ENCODE assay signal across 1 cellular context in the genomic region with DNA sequence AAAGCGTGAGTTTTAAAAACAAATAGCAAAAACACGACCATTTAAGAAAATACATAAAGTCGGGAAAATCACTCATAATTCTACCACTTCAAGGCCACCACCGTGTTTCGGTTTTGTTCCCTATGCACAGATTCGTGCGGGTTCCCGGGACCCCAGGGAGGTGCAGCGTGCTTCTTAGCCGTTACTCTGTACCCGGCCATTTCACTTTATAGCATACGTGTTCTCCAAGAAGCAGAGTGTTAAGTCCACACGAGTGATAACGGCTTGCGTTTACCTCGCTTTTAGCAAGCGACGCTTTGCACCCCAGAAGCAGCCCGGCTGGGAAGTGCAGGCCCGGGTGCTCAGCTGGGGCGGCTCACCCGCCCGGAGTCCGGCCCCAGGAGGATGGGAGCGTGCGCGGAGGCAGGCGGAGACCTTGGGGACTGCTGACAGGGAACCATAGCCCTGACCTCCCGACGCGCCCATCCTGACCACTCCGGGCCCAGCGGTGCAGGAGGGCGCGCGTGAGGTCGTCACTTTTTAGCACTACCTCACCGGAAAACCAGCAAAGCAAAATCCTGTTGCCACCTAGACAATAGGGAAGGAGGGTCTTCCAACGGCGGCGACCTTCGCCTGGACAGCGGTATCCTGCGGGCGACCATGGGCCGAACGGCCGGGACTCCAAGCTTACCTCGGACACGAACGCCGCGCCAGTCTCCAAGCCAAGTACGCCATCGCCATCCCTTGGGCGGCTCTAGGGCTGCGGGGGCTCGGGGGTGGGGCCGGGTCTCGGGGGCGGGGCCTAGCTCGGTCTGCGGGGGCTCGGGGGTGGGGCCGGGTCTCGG.
TF ChIP-seq lines count a peak whose summit lies in the region.

A gene with protein sequence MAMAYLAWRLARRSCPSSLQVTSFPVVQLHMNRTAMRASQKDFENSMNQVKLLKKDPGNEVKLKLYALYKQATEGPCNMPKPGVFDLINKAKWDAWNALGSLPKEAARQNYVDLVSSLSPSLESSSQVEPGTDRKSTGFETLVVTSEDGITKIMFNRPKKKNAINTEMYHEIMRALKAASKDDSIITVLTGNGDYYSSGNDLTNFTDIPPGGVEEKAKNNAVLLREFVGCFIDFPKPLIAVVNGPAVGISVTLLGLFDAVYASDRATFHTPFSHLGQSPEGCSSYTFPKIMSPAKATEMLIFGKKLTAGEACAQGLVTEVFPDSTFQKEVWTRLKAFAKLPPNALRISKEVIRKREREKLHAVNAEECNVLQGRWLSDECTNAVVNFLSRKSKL (minus strand): TSS at position 735 of the 824 bp plus-strand sequence. CDS start 15 bp downstream, at position 720.

TF ChIP-seq in HCT116, 20 proteins besides CTCF, POLR2A, EP300 and RAD21 (continued from another document):
- TF ChIP-seq, protein P1, sequence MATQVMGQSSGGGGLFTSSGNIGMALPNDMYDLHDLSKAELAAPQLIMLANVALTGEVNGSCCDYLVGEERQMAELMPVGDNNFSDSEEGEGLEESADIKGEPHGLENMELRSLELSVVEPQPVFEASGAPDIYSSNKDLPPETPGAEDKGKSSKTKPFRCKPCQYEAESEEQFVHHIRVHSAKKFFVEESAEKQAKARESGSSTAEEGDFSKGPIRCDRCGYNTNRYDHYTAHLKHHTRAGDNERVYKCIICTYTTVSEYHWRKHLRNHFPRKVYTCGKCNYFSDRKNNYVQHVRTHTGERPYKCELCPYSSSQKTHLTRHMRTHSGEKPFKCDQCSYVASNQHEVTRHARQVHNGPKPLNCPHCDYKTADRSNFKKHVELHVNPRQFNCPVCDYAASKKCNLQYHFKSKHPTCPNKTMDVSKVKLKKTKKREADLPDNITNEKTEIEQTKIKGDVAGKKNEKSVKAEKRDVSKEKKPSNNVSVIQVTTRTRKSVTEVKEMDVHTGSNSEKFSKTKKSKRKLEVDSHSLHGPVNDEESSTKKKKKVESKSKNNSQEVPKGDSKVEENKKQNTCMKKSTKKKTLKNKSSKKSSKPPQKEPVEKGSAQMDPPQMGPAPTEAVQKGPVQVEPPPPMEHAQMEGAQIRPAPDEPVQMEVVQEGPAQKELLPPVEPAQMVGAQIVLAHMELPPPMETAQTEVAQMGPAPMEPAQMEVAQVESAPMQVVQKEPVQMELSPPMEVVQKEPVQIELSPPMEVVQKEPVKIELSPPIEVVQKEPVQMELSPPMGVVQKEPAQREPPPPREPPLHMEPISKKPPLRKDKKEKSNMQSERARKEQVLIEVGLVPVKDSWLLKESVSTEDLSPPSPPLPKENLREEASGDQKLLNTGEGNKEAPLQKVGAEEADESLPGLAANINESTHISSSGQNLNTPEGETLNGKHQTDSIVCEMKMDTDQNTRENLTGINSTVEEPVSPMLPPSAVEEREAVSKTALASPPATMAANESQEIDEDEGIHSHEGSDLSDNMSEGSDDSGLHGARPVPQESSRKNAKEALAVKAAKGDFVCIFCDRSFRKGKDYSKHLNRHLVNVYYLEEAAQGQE (IDR thresholded peaks at IDR 0.05; ENCODE audit: low read depth): no peak
- TF ChIP-seq MAX (IDR thresholded peaks at IDR 0.05) (no peak; the same call in 1 of the 2 replicates), EGR1 (IDR thresholded peaks at IDR 0.05; ENCODE audit: low read depth) (no peak), SP1 (IDR thresholded peaks at IDR 0.05; ENCODE audit: low read depth) (0 out of 2 replicates have a peak, but pooled peaks have one; percentile 6)
TF ChIP-seq in HCT116: peak in this region for 5.
